In genomic region chr5:68011259-68011760, GRCh38 we compare ENCODE assay signal across 24 cellular contexts.
DNase-seq lines count a peak whose midpoint lies in the region; ATAC-seq and TF ChIP-seq lines count a peak whose summit lies in the region.
"Had no signal": no experiment of that assay in that cellular context is flagged by ENCODE, and none has a peak within 500 bp of the region (broad histone marks: within the 10 kb centered on the region; RNA-seq: fewer than 3 reads in every experiment).

No MANE protein-coding gene starts in this region.

- H3K4me1 ChIP-seq in GM23248 (ENCODE audit: insufficient read depth) (peaks cover 18% of the 10 kb centered on the region), Loucy (ENCODE audit: insufficient read depth, low read length, poor library complexity, severe bottlenecking) (no peaks in the 10 kb centered on the region), mucosa of descending colon (ENCODE audit: low read depth) (no peaks in the 10 kb centered on the region)
- H3K4me1 ChIP-seq: A549, Caco-2 had no signal

- H3K36me3 ChIP-seq in GM23248 (ENCODE audit: low read depth) (no peaks in the 10 kb centered on the region), Loucy (ENCODE audit: insufficient read depth, low read length) (no peaks in the 10 kb centered on the region), mucosa of descending colon (ENCODE audit: low read depth) (no peaks in the 10 kb centered on the region)
- H3K36me3 ChIP-seq: BLaER1 treated with 17β-estradiol and CSF1 and Interleukin-3, amounts not matched to agents 10 nM and 100 nM had no signal

- no peak overlapping the region for H3K9ac ChIP-seq in GM23248
- no peak overlapping the region for H3K9ac ChIP-seq in Loucy (ENCODE audit: low read depth, low read length, poor library complexity, severe bottlenecking)
- H3K9ac ChIP-seq: BLaER1 treated with 17β-estradiol and CSF1 and Interleukin-3, amounts not matched to agents 10 nM and 100 nM had no signal

- peak overlapping the region; percentile 72; the same call in 1 of the 2 replicates for H3K27ac ChIP-seq in GM23248
- H3K27ac ChIP-seq: 22Rv1; A549; BLaER1 treated with 17β-estradiol and CSF1 and Interleukin-3, amounts not matched to agents 10 nM and 100 nM; C4-2B had no signal

- DNase-seq in GM23248 (no peak), left colon (no peak), mucosa of descending colon (no peak), DMS 273 (lab: John Stamatoyannopoulos, UW; ENCODE audit: unreplicated experiment) (no peak), NCI-H226 (no peak)
- DNase-seq in activated CD8-positive, alpha-beta T cell treated with anti-CD3 and anti-CD28 coated beads, Interleukin-2, amount 10 ng/mL, durations not matched to agents 7 days and 5 days = no peak
- no peak for DNase-seq in activated CD8-positive, alpha-beta memory T cell treated with anti-CD3 and anti-CD28 coated beads for 24 hours
- DNase-seq: Caco-2; Calu3; CD4-positive, alpha-beta T cell; CD8-positive, alpha-beta T cell; DMS 273 treated with DMSO at 0.1 percent for 48 hours; DMS153; DMS53; DMS79; DND-41; GDM1 had no signal

- H2AFZ ChIP-seq in GM23248 (no peak overlapping the region), Loucy (ENCODE audit: low read length) (0 out of 2 replicates have a peak overlapping the region, but pooled peaks have one; percentile 39)

- H3F3A ChIP-seq in GM23248 (ENCODE audit: insufficient read depth) = peaks cover 21% of the 10 kb centered on the region
- H3F3A ChIP-seq in Loucy (ENCODE audit: low read depth) = no peaks in the 10 kb centered on the region

- POLR2A ChIA-PET in activated CD8-positive, alpha-beta T cell treated with anti-CD3 and anti-CD28 coated beads, Interleukin-2, amount 10 ng/mL, durations not matched to agents 7 days and 5 days (lab: Charles Lee) = no interaction called here

- 80 to 91% methylated on average over 2 of the region's 2 CpGs for WGBS in GM23248 (ENCODE audit: low coverage in 1 of 2, low lambda C conversion rate in 2 of 2, missing lambda C conversion rate in 2 of 2), 2 experiments

- no peaks in the 10 kb centered on the region for H3K9me2 ChIP-seq in GM23248 (ENCODE audit: insufficient read depth)
- no peaks in the 10 kb centered on the region for H3K9me2 ChIP-seq in Loucy (replicated peaks; ENCODE audit: low read depth, low read length)

- peaks cover 4% of the 10 kb centered on the region for H3K9me3 Mint-ChIP-seq in activated CD8-positive, alpha-beta T cell treated with anti-CD3 and anti-CD28 coated beads, Interleukin-2, amount 10 ng/mL, durations not matched to agents 7 days and 5 days (ENCODE audit: insufficient read depth)
- H3K9me3 Mint-ChIP-seq: CD4-positive, alpha-beta T cell; CD8-positive, alpha-beta T cell had no signal

- no peaks in the 10 kb centered on the region for H3K27me3 Mint-ChIP-seq in activated CD8-positive, alpha-beta T cell treated with anti-CD3 and anti-CD28 coated beads, Interleukin-2, amount 10 ng/mL, durations not matched to agents 7 days and 5 days (ENCODE audit: low read depth)
- H3K27me3 Mint-ChIP-seq: CD4-positive, alpha-beta T cell had no signal

- H3K27me3 ChIP-seq in GM23248 (replicated peaks; ENCODE audit: insufficient read depth) (no peaks in the 10 kb centered on the region), Loucy (ENCODE audit: insufficient read depth, low read length, poor library complexity, severe bottlenecking) (no peaks in the 10 kb centered on the region)
- H3K27me3 ChIP-seq: BLaER1 treated with 17β-estradiol and CSF1 and Interleukin-3, amounts not matched to agents 10 nM and 100 nM had no signal

- peak; percentile 88 for ATAC-seq in left colon
- peak; percentile 63 for ATAC-seq in mucosa of descending colon
- no peak for ATAC-seq in activated CD8-positive, alpha-beta T cell treated with anti-CD3 and anti-CD28 coated beads, Interleukin-2, amount 10 ng/mL, durations not matched to agents 7 days and 5 days
- ATAC-seq: A549; CD8-positive, alpha-beta T cell; GM12878 had no signal

- H3K4me1 Mint-ChIP-seq in activated CD8-positive, alpha-beta T cell treated with anti-CD3 and anti-CD28 coated beads, Interleukin-2, amount 10 ng/mL, durations not matched to agents 7 days and 5 days (ENCODE audit: low read depth) = no peaks in the 10 kb centered on the region

- no peak overlapping the region for H3K4me3 ChIP-seq in GM23248
- no peak overlapping the region for H3K4me3 ChIP-seq in Loucy (ENCODE audit: low read length, poor library complexity, severe bottlenecking)
- no peak overlapping the region for H3K4me3 ChIP-seq in mucosa of descending colon
- H3K4me3 ChIP-seq: A549; BLaER1 treated with 17β-estradiol and CSF1 and Interleukin-3, amounts not matched to agents 10 nM and 100 nM; GM12878 had no signal

- CTCF ChIA-PET in activated CD8-positive, alpha-beta T cell treated with anti-CD3 and anti-CD28 coated beads, Interleukin-2, amount 10 ng/mL, durations not matched to agents 7 days and 5 days (lab: Charles Lee) = no interaction called here

- no peak overlapping the region for H3K4me3 Mint-ChIP-seq in activated CD8-positive, alpha-beta T cell treated with anti-CD3 and anti-CD28 coated beads, Interleukin-2, amount 10 ng/mL, durations not matched to agents 7 days and 5 days
- H3K4me3 Mint-ChIP-seq: B cell; CD4-positive, alpha-beta T cell; CD8-positive, alpha-beta T cell had no signal

- H3K9me3 ChIP-seq in GM23248 (ENCODE audit: low read depth) (no peaks in the 10 kb centered on the region), Loucy (ENCODE audit: insufficient read depth, low read depth, low read length) (no peaks in the 10 kb centered on the region), mucosa of descending colon (no peaks in the 10 kb centered on the region)
- H3K9me3 ChIP-seq: A549; BLaER1 treated with 17β-estradiol and CSF1 and Interleukin-3, amounts not matched to agents 10 nM and 100 nM; Caco-2 had no signal

- TF ChIP-seq CTCF in Loucy (conservative IDR thresholded peaks at IDR 0.05; ENCODE audit: low read length) (no peak), mucosa of descending colon (IDR thresholded peaks at IDR 0.05) (no peak)

- H3K79me2 ChIP-seq in GM23248 (ENCODE audit: insufficient read depth) (no peaks in the 10 kb centered on the region), Loucy (ENCODE audit: insufficient read depth, low read length) (no peaks in the 10 kb centered on the region)

- H3K4me2 ChIP-seq in GM23248 (ENCODE audit: unreplicated experiment) = no peak overlapping the region
- no peak overlapping the region for H3K4me2 ChIP-seq in Loucy (ENCODE audit: low read depth, low read length, poor library complexity, severe bottlenecking)
- H3K4me2 ChIP-seq: A549 had no signal

- intact Hi-C loops in left colon (cut with DNase I, micrococcal nuclease) = no loop called here
- intact Hi-C loops in mucosa of descending colon (cut with DNase I, micrococcal nuclease) = no loop called here

- in situ Hi-C loops in GM23248 (cut with MboI) = no loop called here

- H3K27ac Mint-ChIP-seq in activated CD8-positive, alpha-beta T cell treated with anti-CD3 and anti-CD28 coated beads, Interleukin-2, amount 10 ng/mL, durations not matched to agents 7 days and 5 days = no peak overlapping the region
- H3K27ac Mint-ChIP-seq: B cell; CD4-positive, alpha-beta T cell; CD8-positive, alpha-beta T cell had no signal

- H4K20me1 ChIP-seq in GM23248 (ENCODE audit: insufficient read depth) (no peaks in the 10 kb centered on the region), Loucy (ENCODE audit: insufficient read depth, low read length, poor library complexity, severe bottlenecking) (no peaks in the 10 kb centered on the region)
- H4K20me1 ChIP-seq: BLaER1 treated with 17β-estradiol and CSF1 and Interleukin-3, amounts not matched to agents 10 nM and 100 nM had no signal

- no peaks in the 10 kb centered on the region for H3K36me3 Mint-ChIP-seq in activated CD8-positive, alpha-beta T cell treated with anti-CD3 and anti-CD28 coated beads, Interleukin-2, amount 10 ng/mL, durations not matched to agents 7 days and 5 days (ENCODE audit: low read depth)
- H3K36me3 Mint-ChIP-seq: CD8-positive, alpha-beta T cell had no signal
